ENCODE assay signal across 17 cellular contexts in the genomic region with DNA sequence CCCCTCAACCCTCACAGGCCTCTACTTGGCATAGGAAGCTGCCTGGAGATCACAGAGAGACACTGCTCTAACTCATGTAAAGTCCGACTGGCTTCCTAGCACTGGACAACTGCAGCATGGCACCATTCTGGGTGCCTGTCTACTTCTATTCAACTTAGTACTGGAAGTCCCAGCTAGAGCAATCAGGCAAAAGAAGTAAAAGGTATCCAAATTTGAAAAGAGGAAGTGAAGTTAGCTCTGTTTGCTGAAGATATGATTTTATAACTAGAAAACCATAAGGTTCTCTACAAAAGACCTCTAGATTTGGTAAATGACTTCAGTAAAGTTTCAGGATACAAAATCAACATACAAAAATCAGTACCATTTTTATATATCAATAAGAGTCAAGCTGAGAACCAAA.
DNase-seq lines count a peak whose midpoint lies in the region; ATAC-seq and TF ChIP-seq lines count a peak whose summit lies in the region.
"Had no signal": no experiment of that assay in that cellular context is flagged by ENCODE, and none has a peak within 500 bp of the region (broad histone marks: within the 10 kb centered on the region; RNA-seq: fewer than 3 reads in every experiment).

No MANE protein-coding gene starts in this region.

- H3K27me3 Mint-ChIP-seq in CD4-positive, alpha-beta T cell: no peaks in the 10 kb centered on the region
- H3K27me3 Mint-ChIP-seq: CD4-positive, alpha-beta memory T cell; dendritic cell treated with granulocyte-macrophage colony-stimulating factor and Interleukin-4, amounts not matched to agents 40 ng/mL and 50 ng/mL, for 4 days had no signal

- POLR2A ChIA-PET in CD4-positive, alpha-beta T cell (lab: Charles Lee): no interaction called here

- no peaks in the 10 kb centered on the region for H3K27me3 ChIP-seq in CD4-positive, alpha-beta T cell (ENCODE audit: control insufficient read depth, insufficient read depth, low read length)
- H3K27me3 ChIP-seq: esophagus muscularis mucosa, heart left ventricle, uterus had no signal

- no peak overlapping the region for H3K27ac Mint-ChIP-seq in CD4-positive, alpha-beta T cell
- H3K27ac Mint-ChIP-seq: CD4-positive, alpha-beta memory T cell; dendritic cell treated with granulocyte-macrophage colony-stimulating factor and Interleukin-4, amounts not matched to agents 40 ng/mL and 50 ng/mL, for 4 days had no signal

- H3K4me3 Mint-ChIP-seq in CD4-positive, alpha-beta T cell: no peak overlapping the region
- H3K4me3 Mint-ChIP-seq: CD4-positive, alpha-beta memory T cell; dendritic cell treated with granulocyte-macrophage colony-stimulating factor and Interleukin-4, amounts not matched to agents 40 ng/mL and 50 ng/mL, for 4 days had no signal

- no peaks in the 10 kb centered on the region for H3K4me1 Mint-ChIP-seq in CD4-positive, alpha-beta T cell (ENCODE audit: low read depth)
- H3K4me1 Mint-ChIP-seq: CD4-positive, alpha-beta memory T cell had no signal

- no peak overlapping the region for H3K27ac ChIP-seq in CD4-positive, alpha-beta T cell (ENCODE audit: low read depth, low read length)
- H3K27ac ChIP-seq: esophagus muscularis mucosa, GM23248, heart left ventricle, uterus had no signal

- CTCF ChIA-PET in CD4-positive, alpha-beta T cell (lab: Charles Lee): no interaction called here

- peak; percentile 56 for ATAC-seq in GM19351 (IDR thresholded peaks at IDR 0.05; ENCODE audit: unreplicated experiment)
- peak; percentile 67 for ATAC-seq in HG02678 (IDR thresholded peaks at IDR 0.05; ENCODE audit: unreplicated experiment)
- ATAC-seq in HG02973 (IDR thresholded peaks at IDR 0.05; ENCODE audit: unreplicated experiment): no peak
- ATAC-seq in CD4-positive, alpha-beta T cell (ENCODE audit: poor library complexity): no peak
- ATAC-seq: heart left ventricle had no signal

- H3K9me3 Mint-ChIP-seq in CD4-positive, alpha-beta T cell: peaks cover 8% of the 10 kb centered on the region

- no peak for TF ChIP-seq CTCF in CD4-positive, alpha-beta T cell (IDR thresholded peaks at IDR 0.05)

- peak; percentile 46 for DNase-seq in GF-D8 (lab: John Stamatoyannopoulos, UW)
- DNase-seq in Kasumi-1 (lab: John Stamatoyannopoulos, UW): peak; percentile 14 to 26
- DNase-seq in GDM1 (lab: John Stamatoyannopoulos, UW): no peak
- no peak for DNase-seq in stimulated activated CD4-positive, alpha-beta T cell treated with anti-CD3 and anti-CD28 coated beads, Interleukin-2, amount 100 ng/mL, for 48 hours
- no peak for DNase-seq in CD4-positive, alpha-beta T cell
- DNase-seq: activated effector memory CD4-positive, alpha-beta T cell treated with anti-CD3 and anti-CD28 coated beads, Interleukin-2, amount 50 U/mL, for 16 hours; CD4-positive, alpha-beta memory T cell; GM23248; heart left ventricle; MM.1S; stimulated activated naive CD4-positive, alpha-beta T cell; uterus had no signal

- H3K36me3 Mint-ChIP-seq in CD4-positive, alpha-beta T cell (ENCODE audit: low read depth): no peaks in the 10 kb centered on the region
- H3K36me3 Mint-ChIP-seq: CD4-positive, alpha-beta memory T cell had no signal

- no peaks in the 10 kb centered on the region for H3K9me3 ChIP-seq in CD4-positive, alpha-beta T cell (ENCODE audit: control insufficient read depth, low read length)
- H3K9me3 ChIP-seq: esophagus muscularis mucosa, heart left ventricle, uterus had no signal

- intact Hi-C loops in CD4-positive, alpha-beta T cell (cut with DNase I, micrococcal nuclease): no loop called here

Comparison
In these comparisons a context has a peak if more than half of its experiments do, and no peak if none do; other contexts are left out.
1. DNase-seq: peak in GF-D8 (single experiment) and Kasumi-1 (2 of 2); none in GDM1 (single experiment), stimulated activated CD4-positive, alpha-beta T cell treated with anti-CD3 and anti-CD28 coated beads, Interleukin-2, amount 100 ng/mL, for 48 hours (0 of 2) and CD4-positive, alpha-beta T cell (0 of 10).
2. ATAC-seq: peak in GM19351 (single experiment) and HG02678 (single experiment); none in HG02973 (single experiment) and CD4-positive, alpha-beta T cell (single experiment).